1 cellular context compared by ENCODE assay signal in the genomic region with DNA sequence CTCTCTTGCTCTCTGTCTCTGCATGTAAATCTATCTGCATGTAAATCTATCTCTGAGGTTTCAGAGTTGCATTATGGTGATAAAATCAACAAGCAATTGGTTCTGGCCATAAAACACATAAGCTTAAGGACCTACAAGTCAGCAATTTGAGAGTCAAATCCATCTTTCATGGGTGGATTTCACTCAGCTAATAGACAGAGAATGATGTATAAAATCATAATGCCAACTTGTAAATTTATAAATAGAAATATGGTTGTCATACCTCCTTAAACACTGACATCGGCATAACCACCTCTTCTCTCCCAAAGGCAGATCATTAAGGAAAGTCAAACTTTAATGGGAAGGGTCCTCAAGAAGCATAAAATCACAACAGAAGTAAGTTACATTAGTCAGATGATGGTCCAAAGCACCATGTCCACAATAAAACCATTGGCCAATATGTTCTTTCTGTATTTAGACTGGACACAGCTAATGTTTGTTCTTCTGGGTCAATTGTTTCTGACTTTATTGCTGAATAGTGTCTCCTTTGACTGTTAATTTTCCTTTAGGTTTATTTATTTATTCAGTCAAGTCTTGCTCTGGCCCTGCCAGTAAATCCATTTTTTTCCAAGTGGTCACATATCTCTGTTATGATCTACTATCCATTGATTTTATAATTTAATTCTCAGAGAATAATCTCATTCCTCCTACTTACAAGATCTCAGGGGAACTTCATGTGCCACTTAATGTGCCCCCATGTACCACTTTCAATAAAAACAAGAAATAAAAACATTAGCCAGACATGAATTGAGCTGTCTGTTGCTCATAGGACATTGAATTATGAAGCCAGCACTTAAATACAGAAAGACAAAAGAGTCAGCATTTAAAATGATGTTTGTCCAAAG.
TF ChIP-seq lines count a peak whose summit lies in the region.

No MANE protein-coding gene starts in this region.

TF ChIP-seq in SK-N-SH treated with all-trans-retinoic acid at 6 μM for 48 hours, 23 proteins besides CTCF, POLR2A, EP300 and RAD21 (continued from another document):
- TF ChIP-seq, protein P1, sequence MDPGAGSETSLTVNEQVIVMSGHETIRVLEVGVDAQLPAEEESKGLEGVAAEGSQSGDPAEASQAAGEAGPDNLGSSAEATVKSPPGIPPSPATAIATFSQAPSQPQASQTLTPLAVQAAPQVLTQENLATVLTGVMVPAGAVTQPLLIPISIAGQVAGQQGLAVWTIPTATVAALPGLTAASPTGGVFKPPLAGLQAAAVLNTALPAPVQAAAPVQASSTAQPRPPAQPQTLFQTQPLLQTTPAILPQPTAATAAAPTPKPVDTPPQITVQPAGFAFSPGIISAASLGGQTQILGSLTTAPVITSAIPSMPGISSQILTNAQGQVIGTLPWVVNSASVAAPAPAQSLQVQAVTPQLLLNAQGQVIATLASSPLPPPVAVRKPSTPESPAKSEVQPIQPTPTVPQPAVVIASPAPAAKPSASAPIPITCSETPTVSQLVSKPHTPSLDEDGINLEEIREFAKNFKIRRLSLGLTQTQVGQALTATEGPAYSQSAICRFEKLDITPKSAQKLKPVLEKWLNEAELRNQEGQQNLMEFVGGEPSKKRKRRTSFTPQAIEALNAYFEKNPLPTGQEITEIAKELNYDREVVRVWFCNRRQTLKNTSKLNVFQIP (CRISPR knock-in tag; IDR thresholded peaks at IDR 0.05; ENCODE audit: borderline replicate concordance, low read depth): peak; percentile 49; the same call in 1 of the 2 replicates
- peak; percentile 85 for TF ChIP-seq ZC3H10 (CRISPR knock-in tag; IDR thresholded peaks at IDR 0.05)
- TF ChIP-seq ISL1 (CRISPR knock-in tag; IDR thresholded peaks at IDR 0.05): peak; percentile 95
- no peak for TF ChIP-seq GLIS3 (CRISPR knock-in tag; IDR thresholded peaks at IDR 0.05)
- no peak for TF ChIP-seq PPARA (CRISPR knock-in tag; IDR thresholded peaks at IDR 0.05; ENCODE audit: borderline replicate concordance)
- no peak for TF ChIP-seq ZFP3 (CRISPR knock-in tag; IDR thresholded peaks at IDR 0.05)
- no peak for TF ChIP-seq CSDC2 (CRISPR knock-in tag; IDR thresholded peaks at IDR 0.05)
- TF ChIP-seq ZNF8 (CRISPR knock-in tag; IDR thresholded peaks at IDR 0.05): peak; percentile 57; the same call in 1 of the 2 replicates
- TF ChIP-seq ZNF70 (CRISPR knock-in tag; IDR thresholded peaks at IDR 0.05): no peak
- no peak; the same call in 1 of the 2 replicates for TF ChIP-seq SNAI2 (CRISPR knock-in tag; IDR thresholded peaks at IDR 0.05)
- TF ChIP-seq ZNF565 (CRISPR knock-in tag; conservative IDR thresholded peaks at IDR 0.05; ENCODE audit: low read depth): no peak
- TF ChIP-seq, protein P2, sequence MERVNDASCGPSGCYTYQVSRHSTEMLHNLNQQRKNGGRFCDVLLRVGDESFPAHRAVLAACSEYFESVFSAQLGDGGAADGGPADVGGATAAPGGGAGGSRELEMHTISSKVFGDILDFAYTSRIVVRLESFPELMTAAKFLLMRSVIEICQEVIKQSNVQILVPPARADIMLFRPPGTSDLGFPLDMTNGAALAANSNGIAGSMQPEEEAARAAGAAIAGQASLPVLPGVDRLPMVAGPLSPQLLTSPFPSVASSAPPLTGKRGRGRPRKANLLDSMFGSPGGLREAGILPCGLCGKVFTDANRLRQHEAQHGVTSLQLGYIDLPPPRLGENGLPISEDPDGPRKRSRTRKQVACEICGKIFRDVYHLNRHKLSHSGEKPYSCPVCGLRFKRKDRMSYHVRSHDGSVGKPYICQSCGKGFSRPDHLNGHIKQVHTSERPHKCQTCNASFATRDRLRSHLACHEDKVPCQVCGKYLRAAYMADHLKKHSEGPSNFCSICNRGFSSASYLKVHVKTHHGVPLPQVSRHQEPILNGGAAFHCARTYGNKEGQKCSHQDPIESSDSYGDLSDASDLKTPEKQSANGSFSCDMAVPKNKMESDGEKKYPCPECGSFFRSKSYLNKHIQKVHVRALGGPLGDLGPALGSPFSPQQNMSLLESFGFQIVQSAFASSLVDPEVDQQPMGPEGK (CRISPR knock-in tag; IDR thresholded peaks at IDR 0.05; ENCODE audit: borderline replicate concordance): peak; percentile 85
- 0 out of 2 replicates have a peak, but pooled peaks have one; percentile 60 for TF ChIP-seq ARNTL (CRISPR knock-in tag; IDR thresholded peaks at IDR 0.05; ENCODE audit: borderline replicate concordance, low read depth)
- peak; percentile 65; the same call in 1 of the 2 replicates for TF ChIP-seq ESRRG (CRISPR knock-in tag; IDR thresholded peaks at IDR 0.05)
- TF ChIP-seq, protein P3, sequence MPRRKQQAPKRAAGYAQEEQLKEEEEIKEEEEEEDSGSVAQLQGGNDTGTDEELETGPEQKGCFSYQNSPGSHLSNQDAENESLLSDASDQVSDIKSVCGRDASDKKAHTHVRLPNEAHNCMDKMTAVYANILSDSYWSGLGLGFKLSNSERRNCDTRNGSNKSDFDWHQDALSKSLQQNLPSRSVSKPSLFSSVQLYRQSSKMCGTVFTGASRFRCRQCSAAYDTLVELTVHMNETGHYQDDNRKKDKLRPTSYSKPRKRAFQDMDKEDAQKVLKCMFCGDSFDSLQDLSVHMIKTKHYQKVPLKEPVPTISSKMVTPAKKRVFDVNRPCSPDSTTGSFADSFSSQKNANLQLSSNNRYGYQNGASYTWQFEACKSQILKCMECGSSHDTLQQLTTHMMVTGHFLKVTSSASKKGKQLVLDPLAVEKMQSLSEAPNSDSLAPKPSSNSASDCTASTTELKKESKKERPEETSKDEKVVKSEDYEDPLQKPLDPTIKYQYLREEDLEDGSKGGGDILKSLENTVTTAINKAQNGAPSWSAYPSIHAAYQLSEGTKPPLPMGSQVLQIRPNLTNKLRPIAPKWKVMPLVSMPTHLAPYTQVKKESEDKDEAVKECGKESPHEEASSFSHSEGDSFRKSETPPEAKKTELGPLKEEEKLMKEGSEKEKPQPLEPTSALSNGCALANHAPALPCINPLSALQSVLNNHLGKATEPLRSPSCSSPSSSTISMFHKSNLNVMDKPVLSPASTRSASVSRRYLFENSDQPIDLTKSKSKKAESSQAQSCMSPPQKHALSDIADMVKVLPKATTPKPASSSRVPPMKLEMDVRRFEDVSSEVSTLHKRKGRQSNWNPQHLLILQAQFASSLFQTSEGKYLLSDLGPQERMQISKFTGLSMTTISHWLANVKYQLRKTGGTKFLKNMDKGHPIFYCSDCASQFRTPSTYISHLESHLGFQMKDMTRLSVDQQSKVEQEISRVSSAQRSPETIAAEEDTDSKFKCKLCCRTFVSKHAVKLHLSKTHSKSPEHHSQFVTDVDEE (CRISPR knock-in tag; IDR thresholded peaks at IDR 0.05): no peak
- TF ChIP-seq, protein P4, sequence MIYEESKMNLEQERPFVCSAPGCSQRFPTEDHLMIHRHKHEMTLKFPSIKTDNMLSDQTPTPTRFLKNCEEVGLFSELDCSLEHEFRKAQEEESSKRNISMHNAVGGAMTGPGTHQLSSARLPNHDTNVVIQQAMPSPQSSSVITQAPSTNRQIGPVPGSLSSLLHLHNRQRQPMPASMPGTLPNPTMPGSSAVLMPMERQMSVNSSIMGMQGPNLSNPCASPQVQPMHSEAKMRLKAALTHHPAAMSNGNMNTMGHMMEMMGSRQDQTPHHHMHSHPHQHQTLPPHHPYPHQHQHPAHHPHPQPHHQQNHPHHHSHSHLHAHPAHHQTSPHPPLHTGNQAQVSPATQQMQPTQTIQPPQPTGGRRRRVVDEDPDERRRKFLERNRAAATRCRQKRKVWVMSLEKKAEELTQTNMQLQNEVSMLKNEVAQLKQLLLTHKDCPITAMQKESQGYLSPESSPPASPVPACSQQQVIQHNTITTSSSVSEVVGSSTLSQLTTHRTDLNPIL (CRISPR knock-in tag; IDR thresholded peaks at IDR 0.05; ENCODE audit: low read depth): no peak; the same call in 1 of the 2 replicates
- TF ChIP-seq OSR1 (CRISPR knock-in tag; IDR thresholded peaks at IDR 0.05): no peak
- TF ChIP-seq, protein P5, sequence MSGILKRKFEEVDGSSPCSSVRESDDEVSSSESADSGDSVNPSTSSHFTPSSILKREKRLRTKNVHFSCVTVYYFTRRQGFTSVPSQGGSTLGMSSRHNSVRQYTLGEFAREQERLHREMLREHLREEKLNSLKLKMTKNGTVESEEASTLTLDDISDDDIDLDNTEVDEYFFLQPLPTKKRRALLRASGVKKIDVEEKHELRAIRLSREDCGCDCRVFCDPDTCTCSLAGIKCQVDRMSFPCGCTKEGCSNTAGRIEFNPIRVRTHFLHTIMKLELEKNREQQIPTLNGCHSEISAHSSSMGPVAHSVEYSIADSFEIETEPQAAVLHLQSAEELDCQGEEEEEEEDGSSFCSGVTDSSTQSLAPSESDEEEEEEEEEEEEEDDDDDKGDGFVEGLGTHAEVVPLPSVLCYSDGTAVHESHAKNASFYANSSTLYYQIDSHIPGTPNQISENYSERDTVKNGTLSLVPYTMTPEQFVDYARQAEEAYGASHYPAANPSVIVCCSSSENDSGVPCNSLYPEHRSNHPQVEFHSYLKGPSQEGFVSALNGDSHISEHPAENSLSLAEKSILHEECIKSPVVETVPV (CRISPR knock-in tag; IDR thresholded peaks at IDR 0.05): 0 out of 2 replicates have a peak, but pooled peaks have one; percentile 26
- TF ChIP-seq BACH2 (CRISPR knock-in tag; IDR thresholded peaks at IDR 0.05; ENCODE audit: borderline replicate concordance): no peak
